In genomic region chr19:5765220-5765619, GRCh38 we compare ENCODE assay signal across 2 cellular contexts.
TF ChIP-seq lines count a peak whose summit lies in the region.

No MANE protein-coding gene starts in this region.

TF ChIP-seq in HEK293, 187 proteins besides CTCF, POLR2A, EP300 and RAD21:
- no peak for TF ChIP-seq ZNF416 (tag by site-specific recombination; IDR thresholded peaks at IDR 0.05)
- TF ChIP-seq ZNF24 (tag by site-specific recombination; IDR thresholded peaks at IDR 0.05), result 0 out of 2 replicates have a peak, but pooled peaks have one; percentile 28

TF ChIP-seq in K562, 482 proteins besides CTCF, POLR2A, EP300 and RAD21:
- TF ChIP-seq ZNF24 (IDR thresholded peaks at IDR 0.05) (peak; percentile 94), ARNT (IDR thresholded peaks at IDR 0.05) (no peak)
TF ChIP-seq in K562: peak in this region for 1.
